Comparison of ENCODE assay signal across 12 cellular contexts in the genomic region with DNA sequence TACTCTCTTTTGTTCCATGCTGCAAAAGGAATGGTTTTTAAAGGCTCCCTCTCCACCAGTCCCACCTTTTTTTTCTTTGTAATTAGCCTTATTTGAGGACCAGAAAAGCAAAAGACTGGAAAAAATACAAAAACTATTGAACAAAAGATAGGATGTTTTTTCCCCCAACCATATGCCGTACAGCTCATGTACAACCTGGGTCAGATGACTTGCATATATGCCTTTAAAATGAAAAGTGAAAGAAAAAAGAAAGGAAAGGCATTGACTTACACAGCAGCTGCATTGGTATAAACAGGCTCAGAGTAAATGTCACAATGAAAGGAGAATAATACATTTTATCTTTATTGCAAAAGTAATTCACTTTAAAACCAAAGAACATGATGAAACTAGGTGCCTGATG.
DNase-seq lines count a peak whose midpoint lies in the region; ATAC-seq lines count a peak whose summit lies in the region.
"Had no signal": no experiment of that assay in that cellular context is flagged by ENCODE, and none has a peak within 500 bp of the region (broad histone marks: within the 10 kb centered on the region; RNA-seq: fewer than 3 reads in every experiment).

No MANE protein-coding gene starts in this region.

- DNase-seq in central memory CD4-positive, alpha-beta T cell = peak; percentile 10
- DNase-seq in NCI-H345 (lab: John Stamatoyannopoulos, UW) (no peak), pons (ENCODE audit: low spot score) (no peak), cerebellar cortex (ENCODE audit: low spot score) (no peak), NK-92 (lab: John Stamatoyannopoulos, UW; ENCODE audit: unreplicated experiment) (no peak)
- DNase-seq: mesenchymal stem cell; stimulated activated naive CD4-positive, alpha-beta T cell treated with Interleukin-2 at 50 U/mL for 16 hours had no signal

- ATAC-seq in GM18499 (IDR thresholded peaks at IDR 0.05; ENCODE audit: insufficient read depth, unreplicated experiment) = peak; percentile 70
- ATAC-seq in GM19397 (IDR thresholded peaks at IDR 0.05; ENCODE audit: unreplicated experiment) = peak; percentile 86
- peak; percentile 56 for ATAC-seq in HG03342 (IDR thresholded peaks at IDR 0.05; ENCODE audit: unreplicated experiment)
- ATAC-seq: HCT116, Panc1 had no signal
